19 cellular contexts compared by ENCODE assay signal in the genomic region with DNA sequence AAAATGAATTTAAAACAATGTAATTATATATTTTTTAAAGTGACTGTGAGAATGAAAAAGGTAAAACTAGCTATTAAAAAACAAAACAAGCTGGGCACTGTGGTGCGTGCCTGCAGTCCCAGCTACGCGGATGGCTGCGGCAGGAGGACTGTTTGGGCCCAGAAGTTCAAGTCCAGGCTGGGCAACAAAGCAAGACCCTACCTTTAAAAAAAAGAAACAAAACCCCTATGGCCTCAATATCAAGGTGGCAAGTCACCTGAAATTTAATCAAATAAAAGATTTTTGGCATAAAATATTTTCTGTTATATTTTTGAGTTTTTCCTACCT. TPM values are rescaled to one million over a fixed set of nuclear protein-coding genes. Genes with fewer than 3 reads are reported as not detected.
DNase-seq lines count a peak whose midpoint lies in the region; ATAC-seq lines count a peak whose summit lies in the region.
"Had no signal": no experiment of that assay in that cellular context is flagged by ENCODE, and none has a peak within 500 bp of the region (broad histone marks: within the 10 kb centered on the region; RNA-seq: fewer than 3 reads in every experiment).

No MANE protein-coding gene starts in this region.

- H3K36me3 Mint-ChIP-seq in IgD-negative memory B cell, result peaks cover 9% of the 10 kb centered on the region

- ATAC-seq in GM19438 (IDR thresholded peaks at IDR 0.05; ENCODE audit: low read depth, unreplicated experiment), result peak; percentile 7
- peak; percentile 11 for ATAC-seq in HG02852 (IDR thresholded peaks at IDR 0.05; ENCODE audit: unreplicated experiment)
- no peak for ATAC-seq in GM21390 (IDR thresholded peaks at IDR 0.05; ENCODE audit: unreplicated experiment)
- ATAC-seq: Panc1; stimulated activated naive CD8-positive, alpha-beta T cell treated with anti-CD3 and anti-CD28 coated beads, Interleukin-15, Interleukin-2, amounts not matched to agents 100 U/mL and 50 U/mL, for 24 hours had no signal

- H3K4me1 Mint-ChIP-seq in IgD-negative memory B cell, result peaks cover 12 to 35% (median 35%) of the 10 kb centered on the region in 3 donors
- H3K4me1 Mint-ChIP-seq: endodermal cell had no signal

- H3K9me3 Mint-ChIP-seq in IgD-negative memory B cell, result no peaks in the 10 kb centered on the region
- H3K9me3 Mint-ChIP-seq: activated CD4-positive, alpha-beta memory T cell treated with anti-CD3 and anti-CD28 coated beads for 36 hours; endodermal cell; T-helper 2 cell treated with Interferon-gamma antibody and Interleukin-4, amounts not matched to agents 5 μg/mL and 100 μg/mL, for 36 hours had no signal

- no peaks in the 10 kb centered on the region for H3K27me3 Mint-ChIP-seq in IgD-negative memory B cell
- H3K27me3 Mint-ChIP-seq: activated CD4-positive, alpha-beta memory T cell treated with anti-CD3 and anti-CD28 coated beads for 36 hours had no signal

- peak overlapping the region in 2 of 3 donors; percentile 79 to 94 for H3K27ac Mint-ChIP-seq in IgD-negative memory B cell
- H3K27ac Mint-ChIP-seq: endodermal cell; T-helper 2 cell treated with Interferon-gamma antibody and Interleukin-4, amounts not matched to agents 5 μg/mL and 100 μg/mL, for 36 hours had no signal

- no peak for DNase-seq in central memory CD4-positive, alpha-beta T cell
- DNase-seq in pons (ENCODE audit: low spot score) (no peak), NCI-H345 treated with DMSO at 0.1 percent for 48 hours (lab: John Stamatoyannopoulos, UW; ENCODE audit: unreplicated experiment) (no peak)
- DNase-seq: activated CD4-positive, alpha-beta memory T cell treated with anti-CD3 and anti-CD28 coated beads for 36 hours; activated effector memory CD4-positive, alpha-beta T cell treated with anti-CD3 and anti-CD28 coated beads, Interleukin-2, amount 50 U/mL, for 16 hours; DMS79 treated with DMSO at 0.1 percent for 48 hours; endodermal cell; foreskin melanocyte; NCI-H2227 treated with DMSO at 0.1 percent for 48 hours; stimulated activated CD4-positive, alpha-beta T cell treated with anti-CD3 and anti-CD28 coated beads, Interleukin-4, amount 100 ng/mL, for 4 hours; stimulated activated naive CD8-positive, alpha-beta T cell treated with anti-CD3 and anti-CD28 coated beads, Interleukin-15, Interleukin-2, amounts not matched to agents 100 U/mL and 50 U/mL, for 24 hours had no signal

- peak overlapping the region; percentile 32; the same call in 1 of the 2 replicates for H3K4me3 ChIP-seq in GM08714 (ENCODE audit: low read length)
- H3K4me3 ChIP-seq: breast epithelium had no signal

- H3K4me3 Mint-ChIP-seq in IgD-negative memory B cell, result peak overlapping the region in 2 of 4 donors; percentile 37 to 91
- H3K4me3 Mint-ChIP-seq: activated CD4-positive, alpha-beta memory T cell treated with anti-CD3 and anti-CD28 coated beads for 36 hours; endodermal cell had no signal

RNA-seq across cellular contexts. Expression of a gene that starts 46.9 kb away (rescaled TPM):
- 12.2 TPM for polyA plus RNA-seq in IgD-negative memory B cell
